In genomic region chr11:126764221-126764620, GRCh38 we compare ENCODE assay signal across 12 cellular contexts.
DNase-seq lines count a peak whose midpoint lies in the region; ATAC-seq and TF ChIP-seq lines count a peak whose summit lies in the region.
"Had no signal": no experiment of that assay in that cellular context is flagged by ENCODE, and none has a peak within 500 bp of the region (broad histone marks: within the 10 kb centered on the region; RNA-seq: fewer than 3 reads in every experiment).

No MANE protein-coding gene starts in this region.

- no peak overlapping the region for H3K56ac ChIP-seq in mesendoderm (ENCODE audit: low read length)

- no peak overlapping the region for H3K27ac ChIP-seq in mesendoderm (ENCODE audit: low read depth, low read length)
- H3K27ac ChIP-seq: 22Rv1, testis had no signal

- H3K79me2 ChIP-seq in mesendoderm (ENCODE audit: control insufficient read depth, insufficient read depth, low read length), result no peaks in the 10 kb centered on the region

- H3K79me1 ChIP-seq in mesendoderm (ENCODE audit: low read length), result no peaks in the 10 kb centered on the region

- no peak overlapping the region for H2BK120ac ChIP-seq in mesendoderm (ENCODE audit: low read depth, low read length)

- no peak for ATAC-seq in HG03442 (IDR thresholded peaks at IDR 0.05; ENCODE audit: unreplicated experiment)
- ATAC-seq: right cardiac atrium had no signal

- H3K36me3 ChIP-seq in mesendoderm (ENCODE audit: control insufficient read depth, insufficient read depth, low read length), result no peaks in the 10 kb centered on the region

- H3K4ac ChIP-seq in mesendoderm (ENCODE audit: low read depth, low read length), result no peak overlapping the region

- peak; percentile 58 for TF ChIP-seq CTCF in LNCaP clone FGC (IDR thresholded peaks at IDR 0.05; ENCODE audit: control insufficient read depth, extremely low read depth, insufficient read depth)

- no peak overlapping the region for H3K4me3 ChIP-seq in LNCaP clone FGC (ENCODE audit: low read depth, low read length)
- no peak overlapping the region for H3K4me3 ChIP-seq in mesendoderm (ENCODE audit: low read length)
- H3K4me3 ChIP-seq: testis had no signal

- H3K27me3 ChIP-seq in mesendoderm (ENCODE audit: insufficient read depth, low read length, poor library complexity), result no peaks in the 10 kb centered on the region
- H3K27me3 ChIP-seq: testis had no signal

- no peak overlapping the region for H3K23ac ChIP-seq in mesendoderm (ENCODE audit: low read length)

- no CpG with 5 or more reads among the region's 10 CpGs for WGBS in mesendoderm (ENCODE audit: extremely low coverage, insufficient coverage, low lambda C conversion rate)

- H2AK5ac ChIP-seq in mesendoderm (ENCODE audit: low read length), result no peak overlapping the region

- DNase-seq in DMS153 (lab: John Stamatoyannopoulos, UW) (peak; percentile 22), DMS153 treated with DMSO at 0.1 percent for 48 hours (lab: John Stamatoyannopoulos, UW; ENCODE audit: unreplicated experiment) (no peak), LNCaP clone FGC (ENCODE audit: low read depth) (no peak), SW480 (ENCODE audit: low spot score) (peak; percentile 25), mesendoderm (peak; percentile 33), T-helper 1 cell (no peak)
- no peak for DNase-seq in stimulated activated CD4-positive, alpha-beta T cell treated with anti-CD3 and anti-CD28 coated beads, Interleukin-4, amount 100 ng/mL, for 4 hours
- DNase-seq: erythroblast, testis had no signal

- H2BK15ac ChIP-seq in mesendoderm (replicated peaks; ENCODE audit: low read depth), result no peak overlapping the region

- no peak overlapping the region for H2BK5ac ChIP-seq in mesendoderm (ENCODE audit: low read length)

- H4K8ac ChIP-seq in mesendoderm (ENCODE audit: low read depth, low read length), result no peak overlapping the region

- H3K4me2 ChIP-seq in mesendoderm (ENCODE audit: low read length), result no peak overlapping the region

- H3K18ac ChIP-seq in mesendoderm (ENCODE audit: low read length), result no peak overlapping the region

- no peaks in the 10 kb centered on the region for H3K4me1 ChIP-seq in mesendoderm (ENCODE audit: control insufficient read depth, low read depth, low read length)
- H3K4me1 ChIP-seq: testis had no signal

- no peak overlapping the region for H4K5ac ChIP-seq in mesendoderm (ENCODE audit: low read length)

- H3K9ac ChIP-seq in mesendoderm (ENCODE audit: low read length), result no peak overlapping the region

Comparison
In these comparisons a context has a peak if more than half of its experiments do, and no peak if none do; other contexts are left out.
1. DNase-seq: peak in DMS153 (single experiment), SW480 (single experiment) and mesendoderm (single experiment); none in DMS153 treated with DMSO at 0.1 percent for 48 hours (single experiment), LNCaP clone FGC (single experiment), stimulated activated CD4-positive, alpha-beta T cell treated with anti-CD3 and anti-CD28 coated beads, Interleukin-4, amount 100 ng/mL, for 4 hours (0 of 2) and T-helper 1 cell (0 of 5).